In genomic region chr12:60494249-60494648, GRCh38 we compare ENCODE assay signal across 8 cellular contexts.
A peak's percentile ranks its signal among the peaks of the same experiment; 100 is the strongest.
DNase-seq lines count a peak whose midpoint lies in the region; ATAC-seq and TF ChIP-seq lines count a peak whose summit lies in the region.

No MANE protein-coding gene starts in this region.

- no peaks in the 10 kb centered on the region for H3K36me3 Mint-ChIP-seq in activated CD4-positive, alpha-beta T cell treated with anti-CD3 and anti-CD28 coated beads, Interleukin-2, amount 10 ng/mL, durations not matched to agents 24 days and 14 days (ENCODE audit: low read depth)

- intact Hi-C loops in activated CD4-positive, alpha-beta T cell treated with anti-CD3 and anti-CD28 coated beads, Interleukin-2, amount 10 ng/mL, durations not matched to agents 24 days and 14 days (cut with micrococcal nuclease), result loop anchor here (10.0 kb wide), 1 partner anchor 1089 kb away; no protein-coding TSS in a partner anchor

- no peak for TF ChIP-seq EP300 in tibial nerve (IDR thresholded peaks at IDR 0.05)

- H3K4me1 Mint-ChIP-seq in activated CD4-positive, alpha-beta T cell treated with anti-CD3 and anti-CD28 coated beads, Interleukin-2, amount 10 ng/mL, durations not matched to agents 24 days and 14 days, result no peaks in the 10 kb centered on the region

- H3K27me3 Mint-ChIP-seq in activated CD4-positive, alpha-beta T cell treated with anti-CD3 and anti-CD28 coated beads, Interleukin-2, amount 10 ng/mL, durations not matched to agents 24 days and 14 days, result no peaks in the 10 kb centered on the region

- H3K27ac ChIP-seq in RWPE1 (no peak overlapping the region), tibial nerve (no peak overlapping the region)

- H3K27me3 ChIP-seq in tibial nerve, result no peaks in the 10 kb centered on the region

- H3K9me3 ChIP-seq in tibial nerve, result no peaks in the 10 kb centered on the region

- H3K36me3 ChIP-seq in tibial nerve, result no peaks in the 10 kb centered on the region

- H3K4me3 ChIP-seq in tibial nerve, result no peak overlapping the region

- POLR2A ChIA-PET in RWPE1 (lab: Yijun Ruan, JAX; ENCODE audit: low non-redundant PET), result no interaction called here

- no peaks in the 10 kb centered on the region for H3K4me1 ChIP-seq in tibial nerve

- H3K4me3 Mint-ChIP-seq in activated CD4-positive, alpha-beta T cell treated with anti-CD3 and anti-CD28 coated beads, Interleukin-2, amount 10 ng/mL, durations not matched to agents 24 days and 14 days, result no peak overlapping the region

- H3K9me3 Mint-ChIP-seq in activated CD4-positive, alpha-beta T cell treated with anti-CD3 and anti-CD28 coated beads, Interleukin-2, amount 10 ng/mL, durations not matched to agents 24 days and 14 days, result no peaks in the 10 kb centered on the region

- peak; percentile 43 for ATAC-seq in HG02678 (IDR thresholded peaks at IDR 0.05; ENCODE audit: unreplicated experiment)

- H3K27ac Mint-ChIP-seq in activated CD4-positive, alpha-beta T cell treated with anti-CD3 and anti-CD28 coated beads, Interleukin-2, amount 10 ng/mL, durations not matched to agents 24 days and 14 days, result no peak overlapping the region

- 34% methylated on average over 2 of the region's 2 CpGs for WGBS in tibial nerve, 2 donors

- DNase-seq in COLO829 (ENCODE audit: low spot score) (peak; percentile 56), RWPE1 (ENCODE audit: low spot score) (peak; percentile 35), hepatic stellate cell (ENCODE audit: low spot score) (peak; percentile 7), tibial nerve (ENCODE audit: low spot score in 2 of 2) (no peak), DMS79 treated with DMSO at 0.1 percent for 48 hours (lab: John Stamatoyannopoulos, UW) (no peak)
- no peak for DNase-seq in activated naive CD4-positive, alpha-beta T cell (lab: John Stamatoyannopoulos, UW)
- no peak for DNase-seq in activated CD4-positive, alpha-beta T cell treated with anti-CD3 and anti-CD28 coated beads, Interleukin-2, amount 10 ng/mL, durations not matched to agents 24 days and 14 days

- CTCF ChIA-PET in RWPE1 (lab: Yijun Ruan, JAX), result interaction anchor here (0.5 to 1.1 kb wide), 14 partner anchors 9 to 1576 kb away, joined by 3 to 6 read pairs (median 3); no protein-coding TSS in a partner anchor

- TF ChIP-seq POLR2A in tibial nerve (IDR thresholded peaks at IDR 0.05), result no peak

- TF ChIP-seq CTCF in RWPE1 (conservative IDR thresholded peaks at IDR 0.05; ENCODE audit: low read depth) (peak; percentile 67), tibial nerve (IDR thresholded peaks at IDR 0.05) (no peak)

Comparison
In these comparisons a context has a peak if more than half of its experiments do, and no peak if none do; other contexts are left out.
1. DNase-seq: peak in COLO829 (single experiment), RWPE1 (single experiment) and hepatic stellate cell (single experiment); none in activated naive CD4-positive, alpha-beta T cell (0 of 4), tibial nerve (0 of 2), activated CD4-positive, alpha-beta T cell treated with anti-CD3 and anti-CD28 coated beads, Interleukin-2, amount 10 ng/mL, durations not matched to agents 24 days and 14 days (single experiment) and DMS79 treated with DMSO at 0.1 percent for 48 hours (single experiment).